Comparison of ENCODE assay signal across 18 cellular contexts in the genomic region with DNA sequence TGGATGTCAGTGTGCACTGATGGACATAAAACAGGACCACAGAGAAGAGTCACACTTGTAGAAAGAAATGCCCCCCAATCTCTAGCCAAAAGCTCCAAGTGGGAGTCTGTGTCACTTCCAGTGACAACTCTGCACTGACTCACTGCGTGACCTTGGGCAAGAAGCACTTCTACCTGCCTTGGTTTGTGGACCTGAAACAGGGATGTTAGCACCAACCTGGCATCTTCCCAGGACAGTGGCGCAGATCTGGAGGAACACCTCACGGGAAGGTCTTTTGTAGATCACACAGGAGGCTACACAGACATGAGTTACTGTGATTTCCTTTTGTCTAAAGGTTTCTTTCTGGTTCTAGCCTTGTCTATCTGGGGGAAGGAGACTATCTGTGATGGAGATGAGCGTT.
DNase-seq lines count a peak whose midpoint lies in the region; ATAC-seq, FAIRE-seq and TF ChIP-seq lines count a peak whose summit lies in the region.
"Had no signal": no experiment of that assay in that cellular context is flagged by ENCODE, and none has a peak within 500 bp of the region (broad histone marks: within the 10 kb centered on the region; RNA-seq: fewer than 3 reads in every experiment).

No MANE protein-coding gene starts in this region.

- H2BK12ac ChIP-seq in H1 (ENCODE audit: low read depth, low read length), result no peak overlapping the region

- H2AFZ ChIP-seq in H1 (ENCODE audit: low read length), result no peak overlapping the region
- H2AFZ ChIP-seq in neural cell (ENCODE audit: low read depth, low read length), result no peak overlapping the region

- H2BK5ac ChIP-seq in H1 (ENCODE audit: low read depth, low read length), result no peak overlapping the region

- H4K20me1 ChIP-seq in H1 (replicated peaks in 1 of 2; ENCODE audit: control insufficient read depth in 1 of 2, insufficient read depth in 2 of 2, low read length in 2 of 2), result no peaks in the 10 kb centered on the region
- no peaks in the 10 kb centered on the region for H4K20me1 ChIP-seq in neural cell (ENCODE audit: insufficient read depth)

- H3K4me2 ChIP-seq in A549 (no peak overlapping the region), H1 (ENCODE audit: insufficient read depth in 1 of 2, low read depth in 2 of 2, low read length in 2 of 2) (no peak overlapping the region; a peak in 1 of 4 replicates), neural cell (ENCODE audit: low read length) (peak overlapping the region; percentile 88)

- TF ChIP-seq POLR2A in A549 (IDR thresholded peaks at IDR 0.05; ENCODE audit: low read length) (no peak), H1 (IDR thresholded peaks at IDR 0.05; ENCODE audit: control extremely low read depth in 1 of 2, low read depth in 2 of 2, low read length in 2 of 2) (no peak)

- no peak overlapping the region for H2BK15ac ChIP-seq in H1 (ENCODE audit: low read length)

- H3K23ac ChIP-seq in H1 (ENCODE audit: insufficient read length), result no peak overlapping the region

- no peak overlapping the region for H3K4ac ChIP-seq in H1 (replicated peaks; ENCODE audit: insufficient read length, low read depth, low read length)

- H3K9ac ChIP-seq in H1 (replicated peaks in 1 of 4; ENCODE audit: extremely low read depth in 1 of 4, low read depth in 3 of 4, low read length in 3 of 4), result no peak overlapping the region
- peak overlapping the region; percentile 83 for H3K9ac ChIP-seq in neural cell (ENCODE audit: low read length)

- no peak overlapping the region for H3K14ac ChIP-seq in H1 (ENCODE audit: insufficient read length)

- CTCF ChIA-PET in A549 (lab: Yijun Ruan, JAX), result no interaction called here
- CTCF ChIA-PET in H1 (lab: Charles Lee; ENCODE audit: partially characterized antibody), result no interaction called here

- no peak overlapping the region for H4K5ac ChIP-seq in H1 (ENCODE audit: insufficient read length, low read depth, low read length)

- H3K4me3 ChIP-seq in A549 (no peak overlapping the region), H1 (ENCODE audit: extremely low read depth in 1 of 4, insufficient read depth in 2 of 4, low read depth in 3 of 4, low read length in 4 of 4) (no peak overlapping the region), neural cell (ENCODE audit: low read length) (peak overlapping the region; percentile 95)

- H4K8ac ChIP-seq in H1 (ENCODE audit: extremely low read depth, insufficient read depth, low read length), result no peak overlapping the region

- intact Hi-C loops in sciatic nerve (cut with DNase I), result no loop called here

- POLR2A ChIA-PET in A549 (lab: Yijun Ruan, JAX), result no interaction called here
- POLR2A ChIA-PET in H1 (lab: Charles Lee; ENCODE audit: partially characterized antibody), result no interaction called here

- H3K36me3 ChIP-seq in H1 (ENCODE audit: control insufficient read depth in 2 of 4, insufficient read depth in 4 of 4, low read length in 3 of 4), result no peaks in the 10 kb centered on the region
- H3K36me3 ChIP-seq in neural cell (ENCODE audit: insufficient read depth, low read length), result no peaks in the 10 kb centered on the region

- H3F3A ChIP-seq in neural cell (ENCODE audit: insufficient read depth, low read length, poor library complexity, severe bottlenecking), result no peaks in the 10 kb centered on the region

- H3K4me1 ChIP-seq in A549 (peaks cover 22% of the 10 kb centered on the region), H1 (replicated peaks in 1 of 4; ENCODE audit: control insufficient read depth in 3 of 4, insufficient read depth in 4 of 4, low read length in 3 of 4) (peaks cover 9 to 29% (median 19%) of the 10 kb centered on the region in 4 experiments)

- H3K27me3 ChIP-seq in H1 (replicated peaks in 1 of 4; ENCODE audit: control insufficient read depth in 3 of 4, extremely low read depth in 1 of 4, insufficient read depth in 3 of 4, low read length in 3 of 4) (peaks cover 14 to 35% (median 29%) of the 10 kb centered on the region in 4 experiments), neural cell (ENCODE audit: insufficient read depth, low read depth, low read length) (peaks cover 8% of the 10 kb centered on the region)

- no peak overlapping the region for H3K56ac ChIP-seq in H1 (replicated peaks; ENCODE audit: insufficient read length, low read depth, low read length)

- H3K9me2 ChIP-seq in neural cell (ENCODE audit: insufficient read depth, low read length), result no peaks in the 10 kb centered on the region

- WGBS in A549 (ENCODE audit: missing lambda C conversion rate), result 87% methylated on average over 4 of the region's 4 CpGs
- WGBS in H1 (ENCODE audit: extremely low coverage in 1 of 2, insufficient coverage in 1 of 2, insufficient read length in 1 of 2, insufficient replicate concordance in 2 of 2, low coverage in 1 of 2, low lambda C conversion rate in 2 of 2, missing lambda C conversion rate in 1 of 2), 2 experiments, result 91% methylated on average over 4 of the region's 4 CpGs; no CpG with 5 or more reads in 1 of the 2 experiments

- FAIRE-seq in A549 (lab: Jason Lieb, UNC), result peak; percentile 36
- no peak for FAIRE-seq in H1 (lab: Jason Lieb, UNC)
- FAIRE-seq: G401.6, GM12892 had no signal

- no peak overlapping the region for H2BK120ac ChIP-seq in H1 (replicated peaks; ENCODE audit: low read depth, low read length)

- TF ChIP-seq RAD21 in A549 (conservative IDR thresholded peaks at IDR 0.05 in 1 of 2, IDR thresholded peaks at IDR 0.05 in 1 of 2) (no peak), H1 (IDR thresholded peaks at IDR 0.05 in 1 of 2, conservative IDR thresholded peaks at IDR 0.05 in 1 of 2; ENCODE audit: low read depth in 2 of 2, low read length in 2 of 2) (no peak), neural cell (conservative IDR thresholded peaks at IDR 0.05) (no peak)

- H3K27ac ChIP-seq in A549, result no peak overlapping the region
- H3K27ac ChIP-seq in H1 (ENCODE audit: low read depth, low read length), result no peak overlapping the region
- H3K27ac ChIP-seq in neural cell (ENCODE audit: low read length), result peak overlapping the region; percentile 81

- no peaks in the 10 kb centered on the region for H3K79me1 ChIP-seq in H1 (ENCODE audit: low read depth, low read length)

- H3K79me2 ChIP-seq in H1 (ENCODE audit: control insufficient read depth in 1 of 2, insufficient read depth in 2 of 2, low read length in 2 of 2) (no peaks in the 10 kb centered on the region), neural cell (replicated peaks; ENCODE audit: insufficient read depth, low read length) (peaks cover 45% of the 10 kb centered on the region)

- H2BK20ac ChIP-seq in H1 (ENCODE audit: low read length), result peak overlapping the region; percentile 10; the same call in 1 of the 2 replicates

- H3K18ac ChIP-seq in H1 (ENCODE audit: extremely low read depth, low read length), result no peak overlapping the region

- DNase-seq in A549 (ENCODE audit: low read depth in 1 of 2, low spot score in 1 of 2) (no peak), H1 (ENCODE audit: low read depth in 1 of 2, low spot score in 2 of 2) (no peak), NCI-H82 (lab: John Stamatoyannopoulos, UW) (no peak), sciatic nerve (ENCODE audit: low spot score) (no peak)
- DNase-seq in activated CD4-positive, CD25-positive, alpha-beta regulatory T cell treated with anti-CD3 and anti-CD28 coated beads, Interleukin-2, amount 50 U/mL, for 72 hours, result no peak
- DNase-seq: 8988T; C1 segment of cervical spinal cord; Calu3; CD4-positive, alpha-beta memory T cell; COR-L47; DMS53; DND-41; GOT3; H7; HCEC 1CT had no signal

- no peak for ATAC-seq in A549
- ATAC-seq in sciatic nerve, result no peak

- H3K9me3 ChIP-seq in A549 (no peaks in the 10 kb centered on the region), H1 (ENCODE audit: insufficient read depth in 2 of 2, low read depth in 1 of 2, low read length in 1 of 2) (no peaks in the 10 kb centered on the region), neural cell (ENCODE audit: low read length) (no peaks in the 10 kb centered on the region)

- TF ChIP-seq EP300 in A549 (IDR thresholded peaks at IDR 0.05) (no peak), H1 (IDR thresholded peaks at IDR 0.05; ENCODE audit: borderline replicate concordance in 1 of 2, low read depth in 2 of 2, low read length in 2 of 2) (no peak), neural cell (conservative IDR thresholded peaks at IDR 0.05; ENCODE audit: poor library complexity, severe bottlenecking) (no peak)

- no peak overlapping the region for H4K91ac ChIP-seq in H1 (replicated peaks; ENCODE audit: insufficient read length, low read length)

- 0 out of 2 replicates have a peak overlapping the region, but pooled peaks have one; percentile 4 for H2AK5ac ChIP-seq in H1 (ENCODE audit: low read depth, low read length)

- no peak for TF ChIP-seq CTCF in A549 (IDR thresholded peaks at IDR 0.05)
- no peak for TF ChIP-seq CTCF in H1 (IDR thresholded peaks at IDR 0.05; ENCODE audit: control extremely low read depth in 1 of 3, insufficient read depth in 1 of 3, low read depth in 1 of 3, low read length in 3 of 3)
- TF ChIP-seq CTCF in neural cell (IDR thresholded peaks at IDR 0.05; ENCODE audit: poor library complexity, severe bottlenecking), result no peak

- peaks cover 14% of the 10 kb centered on the region for H3K23me2 ChIP-seq in H1 (ENCODE audit: low read depth, low read length)

TF ChIP-seq in H1, 55 proteins besides CTCF, POLR2A, EP300 and RAD21 (continues in another document):
- TF ChIP-seq CHD2 (IDR thresholded peaks at IDR 0.05; ENCODE audit: low read length) (no peak), EZH2 (IDR thresholded peaks at IDR 0.05; ENCODE audit: low read depth, low read length, severe bottlenecking) (no peak), RBBP5 (IDR thresholded peaks at IDR 0.05; ENCODE audit: borderline replicate concordance, low read depth, low read length) (no peak), BACH1 (IDR thresholded peaks at IDR 0.05; ENCODE audit: low read length) (no peak), SIX5 (IDR thresholded peaks at IDR 0.05; ENCODE audit: low read depth, low read length) (no peak)

TF ChIP-seq in neural cell, 6 proteins besides CTCF, POLR2A, EP300 and RAD21:
- no peak for TF ChIP-seq SMC3 (conservative IDR thresholded peaks at IDR 0.05; ENCODE audit: poor library complexity)
TF ChIP-seq in neural cell: peak in this region for 0.
